In genomic region chr3:195629682-195630081, GRCh38 we compare ENCODE assay signal across 1 cellular context. TPM values are rescaled to one million over a fixed set of nuclear protein-coding genes. Genes with fewer than 3 reads are reported as not detected.
"Had no signal": no experiment of that assay in that cellular context is flagged by ENCODE, and none has a peak within 500 bp of the region (broad histone marks: within the 10 kb centered on the region; RNA-seq: fewer than 3 reads in every experiment).

No MANE protein-coding gene starts in this region.

RNA-seq across cellular contexts. Expression of gene APOD, which starts 45.9 kb away (rescaled TPM):
- total RNA-seq: M059J had no signal
